In the genomic region with DNA sequence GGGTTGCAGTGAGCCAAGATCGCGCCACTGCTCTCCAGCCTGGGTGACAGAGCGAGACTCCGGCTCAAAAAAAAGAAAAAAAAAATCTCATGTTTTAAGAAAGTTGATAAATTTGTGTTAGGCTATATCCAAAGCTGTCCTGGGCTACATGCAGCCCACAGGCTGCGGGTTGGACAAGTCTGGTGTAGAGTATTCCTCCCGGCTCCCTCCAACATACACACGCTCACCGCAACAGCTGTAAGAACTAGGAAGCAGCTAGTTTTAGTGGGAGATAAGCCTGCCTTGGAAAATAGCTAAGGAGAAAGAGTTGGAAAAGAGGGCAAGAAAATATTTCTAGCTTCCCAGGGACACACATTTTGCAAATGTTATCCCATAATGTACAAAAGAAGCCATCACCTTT, we compare ENCODE assay signal across 13 cellular contexts. TPM values are rescaled to one million over a fixed set of nuclear protein-coding genes. Genes with fewer than 3 reads are reported as not detected.
DNase-seq lines count a peak whose midpoint lies in the region; ATAC-seq and TF ChIP-seq lines count a peak whose summit lies in the region.
"Had no signal": no experiment of that assay in that cellular context is flagged by ENCODE, and none has a peak within 500 bp of the region (broad histone marks: within the 10 kb centered on the region; RNA-seq: fewer than 3 reads in every experiment).

No MANE protein-coding gene starts in this region.

- H3K36me3 Mint-ChIP-seq in HFFc6 (ENCODE audit: low read depth) = peaks cover 8% of the 10 kb centered on the region
- H3K36me3 Mint-ChIP-seq in memory B cell = peaks cover 6% of the 10 kb centered on the region
- H3K36me3 Mint-ChIP-seq in stimulated activated effector memory CD8-positive, alpha-beta T cell treated with anti-CD3 and anti-CD28 coated beads, Interleukin-12 subunit alpha, Interleukin-12 subunit beta, amount 100 ng/mL, for 72 hours = peaks cover 41% of the 10 kb centered on the region

- peak overlapping the region in 1 of 4 donors; percentile 43 for H3K27ac ChIP-seq in esophagus squamous epithelium

- H3K4me1 Mint-ChIP-seq in HFFc6 (ENCODE audit: low read depth) = peaks cover 65% of the 10 kb centered on the region
- H3K4me1 Mint-ChIP-seq in memory B cell = peaks cover 41% of the 10 kb centered on the region
- peaks cover 72% of the 10 kb centered on the region for H3K4me1 Mint-ChIP-seq in stimulated activated effector memory CD8-positive, alpha-beta T cell treated with anti-CD3 and anti-CD28 coated beads, Interleukin-12 subunit alpha, Interleukin-12 subunit beta, amount 100 ng/mL, for 72 hours

- peaks cover 13 to 64% (median 18%) of the 10 kb centered on the region in 3 donors for H3K4me1 ChIP-seq in esophagus squamous epithelium

- ATAC-seq in memory B cell (ENCODE audit: low read depth) (no peak), HG02610 (IDR thresholded peaks at IDR 0.05; ENCODE audit: unreplicated experiment) (no peak)
- no peak for ATAC-seq in stimulated activated effector memory CD8-positive, alpha-beta T cell treated with anti-CD3 and anti-CD28 coated beads, Interleukin-12 subunit alpha, Interleukin-12 subunit beta, amount 100 ng/mL, for 72 hours
- ATAC-seq: activated CD4-positive, CD25-positive, alpha-beta regulatory T cell treated with anti-CD3 and anti-CD28 coated beads, Interleukin-2, amount 50 U/mL, for 24 hours; body of pancreas had no signal

- H3K27me3 Mint-ChIP-seq in HFFc6 (ENCODE audit: insufficient read depth) = no peaks in the 10 kb centered on the region; the same call in 1 of the 2 replicates
- H3K27me3 Mint-ChIP-seq in memory B cell = no peaks in the 10 kb centered on the region

- H3K4me3 Mint-ChIP-seq in HFFc6 = peak overlapping the region; percentile 69
- no peak overlapping the region for H3K4me3 Mint-ChIP-seq in memory B cell
- no peak overlapping the region for H3K4me3 Mint-ChIP-seq in stimulated activated effector memory CD8-positive, alpha-beta T cell treated with anti-CD3 and anti-CD28 coated beads, Interleukin-12 subunit alpha, Interleukin-12 subunit beta, amount 100 ng/mL, for 72 hours

- no peak for TF ChIP-seq CTCF in HFFc6 (IDR thresholded peaks at IDR 0.05)
- TF ChIP-seq CTCF in esophagus squamous epithelium (IDR thresholded peaks at IDR 0.05) = no peak

- H3K9me3 Mint-ChIP-seq in HFFc6 (no peaks in the 10 kb centered on the region), memory B cell (no peaks in the 10 kb centered on the region)
- H3K9me3 Mint-ChIP-seq in stimulated activated effector memory CD8-positive, alpha-beta T cell treated with anti-CD3 and anti-CD28 coated beads, Interleukin-12 subunit alpha, Interleukin-12 subunit beta, amount 100 ng/mL, for 72 hours = no peaks in the 10 kb centered on the region

- DNase-seq in HFFc6 (no peak), amniotic epithelial cell (ENCODE audit: low read depth) (peak; percentile 44), memory B cell (ENCODE audit: low spot score in 2 of 2) (no peak), esophagus squamous epithelium (lab: John Stamatoyannopoulos, UW) (no peak), DMS153 treated with DMSO at 0.1 percent for 48 hours (lab: John Stamatoyannopoulos, UW; ENCODE audit: unreplicated experiment) (no peak)
- DNase-seq in stimulated activated effector memory CD8-positive, alpha-beta T cell treated with anti-CD3 and anti-CD28 coated beads, Interleukin-12 subunit alpha, Interleukin-12 subunit beta, amount 100 ng/mL, for 72 hours (ENCODE audit: low spot score in 2 of 2) = no peak
- DNase-seq: activated T-cell treated with anti-CD3 and anti-CD28 coated beads, Interleukin-2, amount 50 U/mL, for 1 hour; body of pancreas; NCI-H2171; posterior cingulate gyrus; stimulated activated CD4-positive, alpha-beta T cell treated with anti-CD3 and anti-CD28 coated beads, Interleukin-1b, Interleukin-23, amount 100 ng/mL, for 48 hours had no signal

- intact Hi-C loops in esophagus squamous epithelium (cut with DNase I) = no loop called here

- TF ChIP-seq POLR2A in esophagus squamous epithelium (IDR thresholded peaks at IDR 0.05) = no peak

- H3K27ac Mint-ChIP-seq in HFFc6 = peak overlapping the region; percentile 79
- peak overlapping the region; percentile 90 for H3K27ac Mint-ChIP-seq in memory B cell
- peak overlapping the region; percentile 89 for H3K27ac Mint-ChIP-seq in stimulated activated effector memory CD8-positive, alpha-beta T cell treated with anti-CD3 and anti-CD28 coated beads, Interleukin-12 subunit alpha, Interleukin-12 subunit beta, amount 100 ng/mL, for 72 hours

- no peak overlapping the region for H3K4me3 ChIP-seq in esophagus squamous epithelium
- H3K4me3 ChIP-seq: body of pancreas had no signal

- WGBS in esophagus squamous epithelium, 2 donors = 90 to 93% methylated on average over 8 of the region's 8 CpGs

- no peaks in the 10 kb centered on the region for H3K27me3 ChIP-seq in esophagus squamous epithelium
- H3K27me3 ChIP-seq: body of pancreas had no signal

- H3K9me3 ChIP-seq in esophagus squamous epithelium = no peaks in the 10 kb centered on the region
- H3K9me3 ChIP-seq: body of pancreas had no signal

- no peaks in the 10 kb centered on the region for H3K36me3 ChIP-seq in esophagus squamous epithelium

RNA-seq across cellular contexts. Expression of gene CELF1, which starts 46.6 kb away (rescaled TPM):
- total RNA-seq in HFFc6 (2021; fragmentation: NEBNext Ultra II Directional; extraction: Animal tissue kit (Norgen Biotek cat#: 25700)) = 100 to 1,000 TPM; 103 to 131 (median 120) TPM
- total RNA-seq in esophagus squamous epithelium = 10 to 100 TPM; 50.4 to 88.9 (median 64.1) TPM

RNA-seq across cellular contexts. Expression of gene RAPSN, which starts 57.4 kb away (rescaled TPM):
- under 1 TPM in 1 of 6 experiments, not detected in 5; 0.22 TPM for total RNA-seq in HFFc6 (2021; fragmentation: NEBNext Ultra II Directional; extraction: Animal tissue kit (Norgen Biotek cat#: 25700))
- total RNA-seq in esophagus squamous epithelium = under 1 TPM in 1 of 4 donors, not detected in 3; 0.38 TPM
- total RNA-seq: body of pancreas had no signal

RNA-seq across cellular contexts. Expression of gene PTPMT1, which starts 59.0 kb away (rescaled TPM):
- 10 to 100 TPM; 51.8 to 64.2 (median 54.5) TPM for total RNA-seq in HFFc6 (2021; fragmentation: NEBNext Ultra II Directional; extraction: Animal tissue kit (Norgen Biotek cat#: 25700))
- total RNA-seq in esophagus squamous epithelium = 10 to 100 TPM; 67.7 to 92.3 (median 78.7) TPM
